ENCODE assay signal across 19 cellular contexts in the genomic region with DNA sequence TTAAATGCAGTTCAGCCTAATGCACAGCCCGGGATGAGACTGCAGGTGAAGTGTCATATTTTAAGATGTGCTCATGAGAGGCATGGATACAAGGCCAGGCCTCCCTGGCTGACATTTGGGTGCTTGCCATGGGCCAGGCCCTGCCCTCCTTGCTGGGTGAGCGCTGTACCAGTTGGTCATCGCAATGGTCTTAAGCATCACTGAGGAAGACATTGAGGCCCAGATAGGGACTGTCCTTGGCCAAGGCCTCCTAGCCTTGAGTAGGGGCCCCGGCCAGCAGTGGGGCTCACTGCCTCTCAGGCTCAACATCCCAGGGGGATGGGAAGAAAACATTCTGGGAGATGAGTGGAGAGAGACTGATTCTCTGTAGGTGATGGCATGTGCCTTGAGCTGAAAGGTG.
"Had no signal": no experiment of that assay in that cellular context is flagged by ENCODE, and none has a peak within 500 bp of the region (broad histone marks: within the 10 kb centered on the region; RNA-seq: fewer than 3 reads in every experiment).

No MANE protein-coding gene starts in this region.

- DNase-seq: Karpas-422, KG1, MM.1S, NCI-H1105, NCI-H1417, NCI-H1436 treated with DMSO at 0.1 percent for 48 hours, NCI-H1694, NCI-H1930, NCI-H2081, NCI-H2107, NCI-H2227 treated with DMSO at 0.1 percent for 48 hours, NCI-H524, NCI-H526 treated with DMSO at 0.1 percent for 48 hours, NCI-H748 treated with DMSO at 0.1 percent for 48 hours, Right ventricle myocardium superior, RPMI8226, SIG-M5 had no signal

- H3K27ac ChIP-seq: SJSA1, SK-N-MC had no signal

- H3K27me3 ChIP-seq: SJSA1 had no signal

- H3K36me3 ChIP-seq: SJSA1 had no signal

- H3K4me3 ChIP-seq: SJSA1, SK-N-MC had no signal

- H3K9me3 ChIP-seq: SJSA1 had no signal
